Comparison of ENCODE assay signal across 22 cellular contexts in the genomic region with DNA sequence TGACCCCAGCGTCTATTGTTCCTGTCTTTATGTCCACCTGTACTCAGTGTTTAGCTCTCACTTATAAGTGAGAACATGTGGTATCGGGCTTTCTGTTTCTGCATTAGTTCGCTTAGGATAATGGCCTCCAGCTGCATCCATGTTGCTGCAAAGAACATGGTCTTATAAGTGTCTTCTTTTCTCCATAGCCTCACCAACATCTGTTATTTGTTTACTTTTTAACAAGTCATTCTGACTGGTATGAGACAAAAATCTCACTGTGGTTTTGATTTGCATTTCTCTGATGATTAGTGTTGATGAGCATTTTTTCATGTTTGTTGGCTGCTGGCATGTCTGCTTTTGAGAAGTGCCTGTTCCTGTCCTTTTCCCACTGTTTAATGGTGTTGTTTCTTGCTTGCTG.
A peak's percentile ranks its signal among the peaks of the same experiment; 100 is the strongest.
DNase-seq lines count a peak whose midpoint lies in the region; ATAC-seq, FAIRE-seq and TF ChIP-seq lines count a peak whose summit lies in the region.
"Had no signal": no experiment of that assay in that cellular context is flagged by ENCODE, and none has a peak within 500 bp of the region (broad histone marks: within the 10 kb centered on the region; RNA-seq: fewer than 3 reads in every experiment).

No MANE protein-coding gene starts in this region.

- H3K27ac ChIP-seq in OCI-LY3 (ENCODE audit: low read length): peak overlapping the region; percentile 83
- H3K27ac ChIP-seq: ovary, right lobe of liver, vagina had no signal

- peaks cover 29% of the 10 kb centered on the region for H3K4me1 ChIP-seq in OCI-LY3 (ENCODE audit: low read length)
- H3K4me1 ChIP-seq: right lobe of liver, vagina had no signal

- no peaks in the 10 kb centered on the region for H4K20me1 ChIP-seq in OCI-LY3 (ENCODE audit: insufficient read depth, low read length)

- H3K4me3 ChIP-seq in GM12865 (ENCODE audit: low read depth, low read length) (no peak overlapping the region), OCI-LY3 (ENCODE audit: low read length) (peak overlapping the region; percentile 78)
- H3K4me3 ChIP-seq: K562, ovary, right lobe of liver, vagina had no signal

- no peaks in the 10 kb centered on the region for H3K79me2 ChIP-seq in OCI-LY3 (ENCODE audit: low read length)

- ATAC-seq in GM19452 (IDR thresholded peaks at IDR 0.05; ENCODE audit: unreplicated experiment): peak; percentile 74
- ATAC-seq in HG03095 (IDR thresholded peaks at IDR 0.05; ENCODE audit: unreplicated experiment): peak; percentile 31
- ATAC-seq in GM21576 (IDR thresholded peaks at IDR 0.05; ENCODE audit: unreplicated experiment): no peak
- ATAC-seq in HG02884 (IDR thresholded peaks at IDR 0.05; ENCODE audit: unreplicated experiment): no peak
- ATAC-seq: CD8-positive, alpha-beta T cell; K562; right lobe of liver; stimulated activated naive CD8-positive, alpha-beta T cell treated with anti-CD3 and anti-CD28 coated beads, Interleukin-15, Interleukin-2, amounts not matched to agents 100 U/mL and 50 U/mL, for 24 hours had no signal

- H3K4me2 ChIP-seq in OCI-LY3 (ENCODE audit: low read length): peak overlapping the region; percentile 80

- H3K27me3 ChIP-seq in OCI-LY3 (ENCODE audit: low read depth, low read length): no peaks in the 10 kb centered on the region
- H3K27me3 ChIP-seq: ovary, right lobe of liver, vagina had no signal

- DNase-seq in GM12865 (ENCODE audit: low read depth): peak; percentile 18
- no peak for DNase-seq in iPS-NIHi7 (ENCODE audit: extremely low spot score)
- DNase-seq in GM19239 (ENCODE audit: insufficient read length, low spot score): no peak
- DNase-seq: activated gamma-delta T cell treated with Interleukin-2 at 50 U/mL for 16 hours; CD8-positive, alpha-beta T cell; DND-41; endodermal cell; MV-4-11; naive B cell; NCI-H2081; ovary; right lobe of liver; SIG-M5; stimulated activated naive CD8-positive, alpha-beta T cell treated with anti-CD3 and anti-CD28 coated beads, Interleukin-15, Interleukin-2, amounts not matched to agents 100 U/mL and 50 U/mL, for 24 hours; T-helper 1 cell had no signal

- TF ChIP-seq CTCF in GM12865 (IDR thresholded peaks at IDR 0.05; ENCODE audit: insufficient read depth, low read depth, low read length, missing control alignments): no peak
- no peak for TF ChIP-seq CTCF in OCI-LY3 (IDR thresholded peaks at IDR 0.05; ENCODE audit: low read depth, low read length)

- no peaks in the 10 kb centered on the region for H3K36me3 ChIP-seq in OCI-LY3 (replicated peaks; ENCODE audit: low read depth, low read length)
- H3K36me3 ChIP-seq: ovary, right lobe of liver, vagina had no signal

- H3K9ac ChIP-seq in OCI-LY3 (ENCODE audit: low read length): peak overlapping the region; percentile 71; the same call in 1 of the 2 replicates

- no peaks in the 10 kb centered on the region for H3K9me3 ChIP-seq in OCI-LY3 (ENCODE audit: insufficient read depth, low read length)
- H3K9me3 ChIP-seq: ovary, right lobe of liver, vagina had no signal

- no peak for FAIRE-seq in GM19239 (lab: Jason Lieb, UNC)
- FAIRE-seq: K562 had no signal

- H2AFZ ChIP-seq in OCI-LY3 (ENCODE audit: low read depth, low read length): peak overlapping the region; percentile 65; the same call in 1 of the 2 replicates

Comparison
In these comparisons a context has a peak if more than half of its experiments do, and no peak if none do; other contexts are left out.
1. ATAC-seq: peak in GM19452 (single experiment) and HG03095 (single experiment); none in GM21576 (single experiment) and HG02884 (single experiment).